In genomic region chr2:67702284-67702683, GRCh38 we compare ENCODE assay signal across 24 cellular contexts.
DNase-seq lines count a peak whose midpoint lies in the region; TF ChIP-seq lines count a peak whose summit lies in the region.
"Had no signal": no experiment of that assay in that cellular context is flagged by ENCODE, and none has a peak within 500 bp of the region (broad histone marks: within the 10 kb centered on the region; RNA-seq: fewer than 3 reads in every experiment).

No MANE protein-coding gene starts in this region.

- CTCF ChIA-PET in SK-N-SH (lab: Yijun Ruan, JAX) = interaction anchor here (0.7 to 3.2 kb wide), 8 partner anchors 9 to 1274 kb away, joined by 3 to 20 read pairs (median 4); no protein-coding TSS in a partner anchor

- H3K36me3 ChIP-seq in BE2C (no peaks in the 10 kb centered on the region), SK-N-SH (replicated peaks in 1 of 2; ENCODE audit: control insufficient read depth in 1 of 2, insufficient read depth in 2 of 2, low read length in 1 of 2) (no peaks in the 10 kb centered on the region), mesenchymal stem cell (ENCODE audit: control insufficient read depth in 1 of 2, insufficient read depth in 2 of 2, low read depth in 1 of 2, low read length in 2 of 2) (no peaks in the 10 kb centered on the region)
- H3K36me3 ChIP-seq: BLaER1 had no signal

- no peak overlapping the region for H2BK20ac ChIP-seq in H9 (ENCODE audit: low read depth, low read length, poor library complexity, severe bottlenecking)

- no peaks in the 10 kb centered on the region for H3K23me2 ChIP-seq in H9 (ENCODE audit: insufficient read length, low read depth, low read length, poor library complexity, severe bottlenecking)

- H3K18ac ChIP-seq in H9 (ENCODE audit: insufficient read length, low read depth, low read length) = no peak overlapping the region
- H3K18ac ChIP-seq in mesenchymal stem cell (ENCODE audit: low read depth in 1 of 2, low read length in 2 of 2) = no peak overlapping the region

- H3K56ac ChIP-seq in H9 (ENCODE audit: insufficient read length, low read depth, low read length) = no peak overlapping the region

- no peaks in the 10 kb centered on the region for H3K9me3 ChIP-seq in BE2C
- H3K9me3 ChIP-seq in SK-N-SH = no peaks in the 10 kb centered on the region
- H3K9me3 ChIP-seq in H9 (ENCODE audit: control insufficient read depth, low read depth, low read length) = no peaks in the 10 kb centered on the region
- no peaks in the 10 kb centered on the region for H3K9me3 ChIP-seq in mesenchymal stem cell (ENCODE audit: control insufficient read depth, low read length)
- H3K9me3 ChIP-seq: BLaER1 had no signal

- H3K9me2 ChIP-seq in SK-N-SH = no peaks in the 10 kb centered on the region; the same call in 1 of the 2 replicates

- H3K4me3 Mint-ChIP-seq in H9 = no peak overlapping the region
- H3K4me3 Mint-ChIP-seq: B cell; CD14-positive monocyte; CD4-positive, alpha-beta memory T cell; CD4-positive, CD25-positive, alpha-beta regulatory T cell; CD8-positive, alpha-beta memory T cell had no signal

- H3K27me3 Mint-ChIP-seq in H9 (ENCODE audit: low read depth) = peaks cover 2% of the 10 kb centered on the region
- H3K27me3 Mint-ChIP-seq: CD4-positive, alpha-beta memory T cell had no signal

- H3K27ac ChIP-seq in SK-N-SH (ENCODE audit: low read depth in 2 of 2, low read length in 1 of 2) = peak overlapping the region in 1 of 2 experiments; percentile 90; a peak in 2 of 4 replicates
- H3K27ac ChIP-seq in H9 (ENCODE audit: insufficient read length, low read depth, low read length) = no peak overlapping the region
- H3K27ac ChIP-seq in mesenchymal stem cell (ENCODE audit: low read length, poor library complexity, severe bottlenecking) = no peak overlapping the region
- H3K27ac ChIP-seq: BLaER1 had no signal

- no peak overlapping the region for H2AFZ ChIP-seq in SK-N-SH (ENCODE audit: low read depth)
- H2AFZ ChIP-seq in H9 (ENCODE audit: low read length) = no peak overlapping the region
- H2AFZ ChIP-seq in mesenchymal stem cell (ENCODE audit: low read depth, low read length) = no peak overlapping the region

- no peak overlapping the region for H3K4me2 ChIP-seq in SK-N-SH
- no peak overlapping the region for H3K4me2 ChIP-seq in H9 (ENCODE audit: insufficient read depth, insufficient read length, low read length)
- no peak overlapping the region for H3K4me2 ChIP-seq in mesenchymal stem cell (ENCODE audit: low read length, poor library complexity, severe bottlenecking)
- H3K4me2 ChIP-seq: BLaER1 had no signal

- TF ChIP-seq CTCF in BE2C (IDR thresholded peaks at IDR 0.05; ENCODE audit: low read depth, low read length) = no peak
- TF ChIP-seq CTCF in SK-N-SH (IDR thresholded peaks at IDR 0.05) = no peak
- no peak for TF ChIP-seq CTCF in H9 (conservative IDR thresholded peaks at IDR 0.05)

- TF ChIP-seq EP300 in SK-N-SH (IDR thresholded peaks at IDR 0.05; ENCODE audit: borderline replicate concordance in 1 of 2, low read depth in 1 of 2, low read length in 1 of 2) = peak; percentile 21 to 99; a peak in 2 of 4 replicates

- peak; percentile 41; the same call in 1 of the 2 replicates for TF ChIP-seq RAD21 in SK-N-SH (IDR thresholded peaks at IDR 0.05; ENCODE audit: low read length)

- peaks cover 0 to 2% of the 10 kb centered on the region in 2 experiments; a peak in 2 of 5 replicates for H3K9me3 Mint-ChIP-seq in H9

- POLR2A ChIA-PET in SK-N-SH (lab: Yijun Ruan, JAX) = interaction anchor here (0.7 to 1.0 kb wide), 2 partner anchors 138 to 141 kb away, joined by 3 to 5 read pairs; no protein-coding TSS in a partner anchor

- no peaks in the 10 kb centered on the region for H3K4me1 ChIP-seq in BE2C
- H3K4me1 ChIP-seq in SK-N-SH (ENCODE audit: control insufficient read depth in 1 of 2, insufficient read depth in 2 of 2, low read depth in 1 of 2, low read length in 1 of 2) = peaks cover 0 to 16% of the 10 kb centered on the region in 2 experiments; a peak in 2 of 4 replicates
- no peaks in the 10 kb centered on the region for H3K4me1 ChIP-seq in H9 (ENCODE audit: insufficient read depth, low read length)
- no peaks in the 10 kb centered on the region for H3K4me1 ChIP-seq in mesenchymal stem cell (ENCODE audit: control insufficient read depth, insufficient read depth, low read depth, low read length)
- H3K4me1 ChIP-seq: BLaER1 had no signal

- no peak overlapping the region for H3T11ph ChIP-seq in H9 (ENCODE audit: low read length)

- in situ Hi-C loops in ACHN (cut with HindIII; ENCODE audit: low pct_ligation_motif_present, low pct_unique_long_range_greater_than_20kb, low sequenced_read_pairs) = no loop called here

- H2AK5ac ChIP-seq in H9 (ENCODE audit: insufficient read length, low read length) = no peak overlapping the region
- H2AK5ac ChIP-seq in mesenchymal stem cell (ENCODE audit: low read length, severe bottlenecking) = no peak overlapping the region

- H3K4ac ChIP-seq in H9 (ENCODE audit: low read depth, low read length) (no peak overlapping the region), mesenchymal stem cell (ENCODE audit: low read depth in 1 of 2, low read length in 2 of 2) (no peak overlapping the region)

- DNase-seq in BE2C (peak; percentile 11), DMS 273 (lab: John Stamatoyannopoulos, UW; ENCODE audit: unreplicated experiment) (peak; percentile 20), NCI-H69 (lab: John Stamatoyannopoulos, UW) (peak; percentile 12), SK-N-SH (peak; percentile 51), NK-92 (lab: John Stamatoyannopoulos, UW; ENCODE audit: unreplicated experiment) (no peak), ACHN (no peak), H9 (no peak), mesenchymal stem cell (no peak)
- DNase-seq: 8988T; AML-193; C1 segment of cervical spinal cord; CD4-positive, alpha-beta memory T cell; CD4-positive, CD25-positive, alpha-beta regulatory T cell; CD8-positive, alpha-beta memory T cell; COR-L47; DMS53; DMS79; DND-41; EL; GDM1 had no signal

- H2BK12ac ChIP-seq in H9 (ENCODE audit: insufficient read length, low read depth, low read length) (no peak overlapping the region), mesenchymal stem cell (ENCODE audit: low read length in 2 of 2) (no peak overlapping the region)

- H3F3A ChIP-seq in SK-N-SH (replicated peaks; ENCODE audit: insufficient read depth) = no peaks in the 10 kb centered on the region

- H4K20me1 ChIP-seq in SK-N-SH (ENCODE audit: insufficient read depth) (no peaks in the 10 kb centered on the region), H9 (ENCODE audit: control insufficient read depth, insufficient read depth, insufficient read length) (no peaks in the 10 kb centered on the region)
- H4K20me1 ChIP-seq: BLaER1 had no signal

- no peak overlapping the region for H2BK5ac ChIP-seq in H9 (ENCODE audit: insufficient read length, low read length)
- no peak overlapping the region for H2BK5ac ChIP-seq in mesenchymal stem cell (ENCODE audit: low read depth, low read length, poor library complexity, severe bottlenecking)

- H2BK120ac ChIP-seq in H9 (ENCODE audit: low read depth, low read length, poor library complexity, severe bottlenecking) (no peak overlapping the region), mesenchymal stem cell (ENCODE audit: low read depth, low read length) (no peak overlapping the region)

- H3K79me1 ChIP-seq in H9 (ENCODE audit: insufficient read depth, low read depth, low read length, poor library complexity, severe bottlenecking) (no peaks in the 10 kb centered on the region), mesenchymal stem cell (replicated peaks; ENCODE audit: low read length, poor library complexity, severe bottlenecking) (no peaks in the 10 kb centered on the region)

- no peak overlapping the region for H3K4me3 ChIP-seq in BE2C (ENCODE audit: low read depth, low read length)
- no peak overlapping the region for H3K4me3 ChIP-seq in SK-N-SH (ENCODE audit: low read depth in 2 of 2, low read length in 1 of 2)
- H3K4me3 ChIP-seq in mesenchymal stem cell (ENCODE audit: insufficient read depth in 1 of 2, low read depth in 1 of 2, low read length in 2 of 2) = no peak overlapping the region
- H3K4me3 ChIP-seq: BLaER1, GM12878 had no signal

- H3K14ac ChIP-seq in H9 (ENCODE audit: insufficient read depth, low read length) (no peak overlapping the region), mesenchymal stem cell (ENCODE audit: low read length in 2 of 2) (no peak overlapping the region)

- H3K23ac ChIP-seq in H9 (ENCODE audit: insufficient read length, low read depth, low read length) (no peak overlapping the region), mesenchymal stem cell (ENCODE audit: low read length in 2 of 2) (no peak overlapping the region)

- no peaks in the 10 kb centered on the region for H3K4me1 Mint-ChIP-seq in H9
- H3K4me1 Mint-ChIP-seq: B cell; CD14-positive monocyte; CD4-positive, alpha-beta memory T cell; CD4-positive, CD25-positive, alpha-beta regulatory T cell; CD8-positive, alpha-beta memory T cell had no signal

- H3K9ac ChIP-seq in SK-N-SH = no peak overlapping the region
- no peak overlapping the region for H3K9ac ChIP-seq in H9 (ENCODE audit: extremely low read depth, insufficient read length, low read length)
- no peak overlapping the region for H3K9ac ChIP-seq in mesenchymal stem cell (ENCODE audit: low read length)
- H3K9ac ChIP-seq: BLaER1 had no signal

- H3K36me3 Mint-ChIP-seq in H9 (ENCODE audit: insufficient read depth in 1 of 3, low read depth in 3 of 3) = peaks cover 0 to 4% (median 0%) of the 10 kb centered on the region in 3 experiments; a peak in 2 of 7 replicates
- H3K36me3 Mint-ChIP-seq: CD14-positive monocyte; CD4-positive, alpha-beta memory T cell; CD4-positive, CD25-positive, alpha-beta regulatory T cell; CD8-positive, alpha-beta memory T cell had no signal

- no peak overlapping the region for H4K91ac ChIP-seq in H9 (ENCODE audit: insufficient read length, low read depth, low read length)
- no peak overlapping the region for H4K91ac ChIP-seq in mesenchymal stem cell (ENCODE audit: low read length)

- H3K79me2 ChIP-seq in SK-N-SH (ENCODE audit: insufficient read depth) = no peaks in the 10 kb centered on the region
- no peaks in the 10 kb centered on the region for H3K79me2 ChIP-seq in H9 (ENCODE audit: insufficient read depth, low read length)

- H3K27me3 ChIP-seq in BE2C (no peaks in the 10 kb centered on the region), SK-N-SH (ENCODE audit: insufficient read depth) (no peaks in the 10 kb centered on the region), H9 (ENCODE audit: insufficient read depth, low read length) (no peaks in the 10 kb centered on the region), mesenchymal stem cell (ENCODE audit: control insufficient read depth in 1 of 2, insufficient read depth in 1 of 2, low read length in 2 of 2) (no peaks in the 10 kb centered on the region)
- H3K27me3 ChIP-seq: BLaER1 had no signal

- H4K5ac ChIP-seq in H9 (ENCODE audit: insufficient read length, low read depth, low read length) = no peak overlapping the region

- 22% methylated on average over 4 of the region's 4 CpGs for WGBS in SK-N-SH (ENCODE audit: low lambda C conversion rate)
- WGBS in H9 (ENCODE audit: extremely low coverage, insufficient read length, low lambda C conversion rate) = no CpG with 5 or more reads among the region's 4 CpGs
- WGBS in mesenchymal stem cell = 100% methylated on average over 4 of the region's 4 CpGs

- H3K27ac Mint-ChIP-seq in H9 = no peak overlapping the region
- H3K27ac Mint-ChIP-seq: B cell; CD14-positive monocyte; CD4-positive, alpha-beta memory T cell; CD4-positive, CD25-positive, alpha-beta regulatory T cell; CD8-positive, alpha-beta memory T cell had no signal

- H4K8ac ChIP-seq in H9 (replicated peaks; ENCODE audit: insufficient read length, low read depth, low read length) (no peak overlapping the region), mesenchymal stem cell (ENCODE audit: low read length) (no peak overlapping the region)

- H2BK15ac ChIP-seq in H9 (ENCODE audit: low read depth, low read length) (no peak overlapping the region), mesenchymal stem cell (ENCODE audit: low read depth, poor library complexity, severe bottlenecking) (no peak overlapping the region)

Comparison
In these comparisons a context has a peak if more than half of its experiments do, and no peak if none do; other contexts are left out.
1. DNase-seq: peak in BE2C (single experiment), DMS 273 (single experiment), NCI-H69 (single experiment) and SK-N-SH (single experiment); none in NK-92 (single experiment), ACHN (single experiment), H9 (single experiment) and mesenchymal stem cell (single experiment).